In genomic region chr3:14788644-14789043, GRCh38 we compare ENCODE assay signal across 16 cellular contexts. TPM values are rescaled to one million over a fixed set of nuclear protein-coding genes. Genes with fewer than 3 reads are reported as not detected.
DNase-seq lines count a peak whose midpoint lies in the region; ATAC-seq, FAIRE-seq and TF ChIP-seq lines count a peak whose summit lies in the region.
"Had no signal": no experiment of that assay in that cellular context is flagged by ENCODE, and none has a peak within 500 bp of the region (broad histone marks: within the 10 kb centered on the region; RNA-seq: fewer than 3 reads in every experiment).

No MANE protein-coding gene starts in this region.

- no peak overlapping the region for H3K9ac ChIP-seq in SK-N-SH
- H3K9ac ChIP-seq: BLaER1 treated with 17β-estradiol and CSF1 and Interleukin-3, amounts not matched to agents 10 nM and 100 nM had no signal

- no peaks in the 10 kb centered on the region for H3K9me2 ChIP-seq in SK-N-SH

- no peaks in the 10 kb centered on the region for H3K79me2 ChIP-seq in SK-N-SH (ENCODE audit: insufficient read depth)

- H3K4me3 Mint-ChIP-seq in activated CD4-positive, alpha-beta T cell treated with anti-CD3 and anti-CD28 coated beads, Interleukin-2, amount 10 ng/mL, durations not matched to agents 24 days and 14 days, result no peak overlapping the region
- no peak overlapping the region for H3K4me3 Mint-ChIP-seq in activated CD4-positive, alpha-beta T cell treated with anti-CD3 and anti-CD28 coated beads, Interleukin-2, amount 10 ng/mL, durations not matched to agents 7 days and 5 days

- no peak for DNase-seq in SK-N-SH
- DNase-seq in SK-MEL-5 (ENCODE audit: low read depth, low spot score), result peak; percentile 24
- peak; percentile 47 for DNase-seq in islet precursor cell
- DNase-seq in NCI-H2107 treated with DMSO at 0.1 percent for 48 hours (lab: John Stamatoyannopoulos, UW; ENCODE audit: unreplicated experiment), result no peak
- no peak for DNase-seq in activated CD4-positive, alpha-beta T cell treated with anti-CD3 and anti-CD28 coated beads, Interleukin-2, amount 10 ng/mL, durations not matched to agents 24 days and 14 days
- no peak for DNase-seq in activated CD4-positive, alpha-beta T cell treated with anti-CD3 and anti-CD28 coated beads, Interleukin-2, amount 10 ng/mL, durations not matched to agents 7 days and 5 days
- DNase-seq in urothelium cell line (ENCODE audit: low spot score), result no peak
- DNase-seq: NCI-H1105, NCI-H1694 treated with DMSO at 0.1 percent for 48 hours, NCI-H446 treated with DMSO at 0.1 percent for 48 hours, SJCRH30 had no signal

- in situ Hi-C loops in SK-MEL-5 (cut with HindIII; ENCODE audit: low pct_unique_long_range_greater_than_20kb, low sequenced_read_pairs), result no loop called here

- no peak for FAIRE-seq in urothelium cell line (lab: Jason Lieb, UNC)

- no peak for TF ChIP-seq CTCF in SK-N-SH (IDR thresholded peaks at IDR 0.05)

- H3K4me1 ChIP-seq in SK-N-SH (ENCODE audit: control insufficient read depth in 1 of 2, insufficient read depth in 2 of 2, low read depth in 1 of 2, low read length in 1 of 2), result peaks cover 0 to 17% of the 10 kb centered on the region in 2 experiments; a peak in 1 of 4 replicates
- H3K4me1 ChIP-seq: HAP-1, SJCRH30 had no signal

- H3K36me3 ChIP-seq in SK-N-SH (replicated peaks in 1 of 2; ENCODE audit: control insufficient read depth in 1 of 2, insufficient read depth in 2 of 2, low read length in 1 of 2), result no peaks in the 10 kb centered on the region
- H3K36me3 ChIP-seq: BLaER1 treated with 17β-estradiol and CSF1 and Interleukin-3, amounts not matched to agents 10 nM and 100 nM; HAP-1; SJCRH30 had no signal

- no peak for TF ChIP-seq RAD21 in SK-N-SH (IDR thresholded peaks at IDR 0.05; ENCODE audit: low read length)

- H3K9me3 Mint-ChIP-seq in activated CD4-positive, alpha-beta T cell treated with anti-CD3 and anti-CD28 coated beads, Interleukin-2, amount 10 ng/mL, durations not matched to agents 24 days and 14 days, result no peaks in the 10 kb centered on the region
- H3K9me3 Mint-ChIP-seq in activated CD4-positive, alpha-beta T cell treated with anti-CD3 and anti-CD28 coated beads, Interleukin-2, amount 10 ng/mL, durations not matched to agents 7 days and 5 days, result no peaks in the 10 kb centered on the region

- H2AFZ ChIP-seq in SK-N-SH (ENCODE audit: low read depth), result no peak overlapping the region

- no peaks in the 10 kb centered on the region for H3K9me3 ChIP-seq in SK-N-SH
- H3K9me3 ChIP-seq: HAP-1, SJCRH30 had no signal

- no peaks in the 10 kb centered on the region for H3K27me3 ChIP-seq in SK-N-SH (ENCODE audit: insufficient read depth)
- H3K27me3 ChIP-seq: BLaER1 treated with 17β-estradiol and CSF1 and Interleukin-3, amounts not matched to agents 10 nM and 100 nM had no signal

- ATAC-seq in SK-N-SH treated with all-trans-retinoic acid at 6 μM for 48 hours, result no peak

- H3K36me3 Mint-ChIP-seq in activated CD4-positive, alpha-beta T cell treated with anti-CD3 and anti-CD28 coated beads, Interleukin-2, amount 10 ng/mL, durations not matched to agents 24 days and 14 days (ENCODE audit: low read depth), result no peaks in the 10 kb centered on the region
- no peaks in the 10 kb centered on the region for H3K36me3 Mint-ChIP-seq in activated CD4-positive, alpha-beta T cell treated with anti-CD3 and anti-CD28 coated beads, Interleukin-2, amount 10 ng/mL, durations not matched to agents 7 days and 5 days (ENCODE audit: low read depth)

- no peaks in the 10 kb centered on the region for H4K20me1 ChIP-seq in SK-N-SH (ENCODE audit: insufficient read depth)
- H4K20me1 ChIP-seq: BLaER1 treated with 17β-estradiol and CSF1 and Interleukin-3, amounts not matched to agents 10 nM and 100 nM had no signal

- no peaks in the 10 kb centered on the region for H3K4me1 Mint-ChIP-seq in activated CD4-positive, alpha-beta T cell treated with anti-CD3 and anti-CD28 coated beads, Interleukin-2, amount 10 ng/mL, durations not matched to agents 24 days and 14 days
- H3K4me1 Mint-ChIP-seq in activated CD4-positive, alpha-beta T cell treated with anti-CD3 and anti-CD28 coated beads, Interleukin-2, amount 10 ng/mL, durations not matched to agents 7 days and 5 days, result peaks cover 4% of the 10 kb centered on the region

- TF ChIP-seq EP300 in SK-N-SH (IDR thresholded peaks at IDR 0.05; ENCODE audit: borderline replicate concordance in 1 of 2, low read depth in 1 of 2, low read length in 1 of 2), result no peak

- POLR2A ChIA-PET in SK-N-SH (lab: Yijun Ruan, JAX), result no interaction called here
- POLR2A ChIA-PET in activated CD4-positive, alpha-beta T cell treated with anti-CD3 and anti-CD28 coated beads, Interleukin-2, amount 10 ng/mL, durations not matched to agents 7 days and 5 days (lab: Charles Lee), result no interaction called here

- no peak overlapping the region for H3K27ac Mint-ChIP-seq in activated CD4-positive, alpha-beta T cell treated with anti-CD3 and anti-CD28 coated beads, Interleukin-2, amount 10 ng/mL, durations not matched to agents 24 days and 14 days
- no peak overlapping the region for H3K27ac Mint-ChIP-seq in activated CD4-positive, alpha-beta T cell treated with anti-CD3 and anti-CD28 coated beads, Interleukin-2, amount 10 ng/mL, durations not matched to agents 7 days and 5 days

- no peak overlapping the region for H3K27ac ChIP-seq in SK-N-SH (ENCODE audit: low read depth in 2 of 2, low read length in 1 of 2)
- H3K27ac ChIP-seq: 22Rv1; BLaER1 treated with 17β-estradiol and CSF1 and Interleukin-3, amounts not matched to agents 10 nM and 100 nM; SJCRH30 had no signal

- H3K4me2 ChIP-seq in SK-N-SH, result no peak overlapping the region

- H3F3A ChIP-seq in SK-N-SH (replicated peaks; ENCODE audit: insufficient read depth), result no peaks in the 10 kb centered on the region

- peaks cover 11% of the 10 kb centered on the region for H3K27me3 Mint-ChIP-seq in activated CD4-positive, alpha-beta T cell treated with anti-CD3 and anti-CD28 coated beads, Interleukin-2, amount 10 ng/mL, durations not matched to agents 24 days and 14 days
- H3K27me3 Mint-ChIP-seq in activated CD4-positive, alpha-beta T cell treated with anti-CD3 and anti-CD28 coated beads, Interleukin-2, amount 10 ng/mL, durations not matched to agents 7 days and 5 days, result peaks cover 8% of the 10 kb centered on the region

- CTCF ChIA-PET in SK-N-SH (lab: Yijun Ruan, JAX), result interaction anchor here (1.0 to 9.1 kb wide), 6 partner anchors 39 to 280 kb away, joined by 3 to 134 read pairs (median 4); no protein-coding TSS in a partner anchor
- CTCF ChIA-PET in activated CD4-positive, alpha-beta T cell treated with anti-CD3 and anti-CD28 coated beads, Interleukin-2, amount 10 ng/mL, durations not matched to agents 7 days and 5 days (lab: Charles Lee), result interaction anchor here (2.0 kb wide), 1 partner anchor 132 kb away, joined by 6 read pairs; no protein-coding TSS in a partner anchor

- no peak overlapping the region for H3K4me3 ChIP-seq in SK-N-SH (ENCODE audit: low read depth in 2 of 2, low read length in 1 of 2)
- H3K4me3 ChIP-seq: BLaER1 treated with 17β-estradiol and CSF1 and Interleukin-3, amounts not matched to agents 10 nM and 100 nM; HAP-1; SJCRH30 had no signal

- intact Hi-C loops in activated CD4-positive, alpha-beta T cell treated with anti-CD3 and anti-CD28 coated beads, Interleukin-2, amount 10 ng/mL, durations not matched to agents 24 days and 14 days (cut with micrococcal nuclease), result no loop called here

- WGBS in SK-N-SH (ENCODE audit: low lambda C conversion rate), result 61% methylated on average over 7 of the region's 7 CpGs

TF ChIP-seq in SK-N-SH, 30 proteins besides CTCF, POLR2A, EP300 and RAD21 (continues in another document):
- TF ChIP-seq FOSL2 (IDR thresholded peaks at IDR 0.05; ENCODE audit: borderline replicate concordance, low read depth) (no peak), USF1 (IDR thresholded peaks at IDR 0.05; ENCODE audit: borderline replicate concordance, low read depth) (peak; percentile 56; the same call in 1 of the 2 replicates), MXI1 (IDR thresholded peaks at IDR 0.05; ENCODE audit: low read depth, low read length) (no peak)

TF ChIP-seq in SK-N-SH treated with all-trans-retinoic acid at 6 μM for 48 hours, 23 proteins besides CTCF, POLR2A, EP300 and RAD21:
- TF ChIP-seq RARB (CRISPR knock-in tag; IDR thresholded peaks at IDR 0.05), result no peak
- no peak for TF ChIP-seq ZC3H10 (CRISPR knock-in tag; IDR thresholded peaks at IDR 0.05)
- no peak for TF ChIP-seq OSR1 (CRISPR knock-in tag; IDR thresholded peaks at IDR 0.05)
- no peak for TF ChIP-seq TOX (CRISPR knock-in tag; IDR thresholded peaks at IDR 0.05; ENCODE audit: borderline replicate concordance)
- no peak for TF ChIP-seq ZNF70 (CRISPR knock-in tag; IDR thresholded peaks at IDR 0.05)
- no peak for TF ChIP-seq SNAI2 (CRISPR knock-in tag; IDR thresholded peaks at IDR 0.05)

RNA-seq across cellular contexts. Expression of gene FGD5, which starts 30.1 kb away (rescaled TPM):
- not detected in 2 replicates for polyA plus RNA-seq in SK-N-SH (2012; rRNA removed)
- polyA plus RNA-seq in SK-N-SH (2012; cell fraction: cytosol; rRNA removed), result 0.01 TPM in 1 of 2 replicates, not detected in the other
- not detected in 2 replicates for polyA plus RNA-seq in SK-N-SH (2012; cell fraction: nucleus; rRNA removed)
- total RNA-seq in SK-MEL-5 (2014; rRNA removed; shearing (Covaris generic)), result not detected in 2 replicates
- polyA plus RNA-seq in SK-MEL-5 (2015; cell fraction: cytosol; rRNA removed), result not detected in 2 replicates
- polyA plus RNA-seq in SK-MEL-5 (2015; cell fraction: nucleus; rRNA removed), result not detected in 2 replicates
- 0.14 TPM in 1 of 2 replicates, not detected in the other for total RNA-seq in activated CD4-positive, alpha-beta T cell treated with anti-CD3 and anti-CD28 coated beads, Interleukin-2, amount 10 ng/mL, durations not matched to agents 24 days and 14 days
- under 1 TPM; 0.15 to 0.17 TPM for total RNA-seq in activated CD4-positive, alpha-beta T cell treated with anti-CD3 and anti-CD28 coated beads, Interleukin-2, amount 10 ng/mL, durations not matched to agents 7 days and 5 days
- total RNA-seq: HT-29, SJCRH30 had no signal

Comparison
In these comparisons a context has a peak if more than half of its experiments do, and no peak if none do; other contexts are left out.
1. DNase-seq: peak in SK-MEL-5 (single experiment) and islet precursor cell (single experiment); none in SK-N-SH (single experiment), NCI-H2107 treated with DMSO at 0.1 percent for 48 hours (single experiment), activated CD4-positive, alpha-beta T cell treated with anti-CD3 and anti-CD28 coated beads, Interleukin-2, amount 10 ng/mL, durations not matched to agents 24 days and 14 days (single experiment), activated CD4-positive, alpha-beta T cell treated with anti-CD3 and anti-CD28 coated beads, Interleukin-2, amount 10 ng/mL, durations not matched to agents 7 days and 5 days (single experiment) and urothelium cell line (single experiment).